Comparison of ENCODE assay signal across 19 cellular contexts in the genomic region with DNA sequence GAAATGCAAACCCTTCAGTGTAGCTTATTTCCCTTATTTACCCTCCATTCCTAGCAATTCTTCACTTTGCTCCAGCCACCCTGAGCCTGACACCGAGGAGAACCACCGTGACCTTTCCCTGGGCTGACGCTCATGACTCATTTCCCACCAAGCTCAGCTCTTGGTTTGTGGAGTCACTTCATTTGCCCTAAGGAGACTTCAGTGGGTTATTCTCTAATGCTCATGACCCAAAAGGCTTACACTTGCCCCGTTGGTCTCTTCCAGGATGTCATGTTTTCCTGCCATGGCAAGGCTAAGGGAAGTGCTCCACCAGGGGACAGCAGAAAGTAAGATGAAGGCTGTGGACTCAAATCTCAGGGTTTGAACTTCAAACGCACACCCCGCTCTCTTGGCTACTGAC.
"Had no signal": no experiment of that assay in that cellular context is flagged by ENCODE, and none has a peak within 500 bp of the region (broad histone marks: within the 10 kb centered on the region; RNA-seq: fewer than 3 reads in every experiment).

No MANE protein-coding gene starts in this region.

- H3K27me3 ChIP-seq: ascending aorta, neutrophil, sigmoid colon had no signal

- H3K4me1 ChIP-seq: ascending aorta, left ventricle myocardium inferior had no signal

- H3K27ac ChIP-seq: ascending aorta, epithelial cell of prostate, left ventricle myocardium inferior, neutrophil, sigmoid colon, thoracic aorta had no signal

- H3K9me3 ChIP-seq: ascending aorta, left ventricle myocardium inferior, neutrophil, sigmoid colon, thoracic aorta had no signal

- H3K4me3 ChIP-seq: ascending aorta, left ventricle myocardium inferior, lung, sigmoid colon, thoracic aorta had no signal

- DNase-seq: activated CD4-positive, alpha-beta T cell treated with anti-CD3 and anti-CD28 coated beads for 36 hours; activated CD4-positive, CD25-positive, alpha-beta regulatory T cell; activated CD8-positive, alpha-beta memory T cell treated with anti-CD3 and anti-CD28 coated beads, Interleukin-2, amount 10 ng/mL, durations not matched to agents 7 days and 5 days; activated CD8-positive, alpha-beta T cell treated with anti-CD3 and anti-CD28 coated beads, Interleukin-2, amount 10 ng/mL, durations not matched to agents 7 days and 5 days; activated naive CD4-positive, alpha-beta T cell treated with Interleukin-2 at 50 U/mL for 16 hours; activated T-cell treated with anti-CD3 and anti-CD28 coated beads, Interleukin-2, amount 50 U/mL, for 72 hours; caudate nucleus; islet precursor cell; left ventricle myocardium inferior; sigmoid colon; small intestine; stimulated activated CD4-positive, alpha-beta T cell treated with anti-CD3 and anti-CD28 coated beads, Interleukin-4, amount 100 ng/mL, for 24 hours; T-helper 2 cell had no signal

- H3K36me3 ChIP-seq: ascending aorta, left ventricle myocardium inferior, neutrophil, sigmoid colon, thoracic aorta had no signal

- FAIRE-seq: frontal cortex, small intestine had no signal
